In the genomic region with DNA sequence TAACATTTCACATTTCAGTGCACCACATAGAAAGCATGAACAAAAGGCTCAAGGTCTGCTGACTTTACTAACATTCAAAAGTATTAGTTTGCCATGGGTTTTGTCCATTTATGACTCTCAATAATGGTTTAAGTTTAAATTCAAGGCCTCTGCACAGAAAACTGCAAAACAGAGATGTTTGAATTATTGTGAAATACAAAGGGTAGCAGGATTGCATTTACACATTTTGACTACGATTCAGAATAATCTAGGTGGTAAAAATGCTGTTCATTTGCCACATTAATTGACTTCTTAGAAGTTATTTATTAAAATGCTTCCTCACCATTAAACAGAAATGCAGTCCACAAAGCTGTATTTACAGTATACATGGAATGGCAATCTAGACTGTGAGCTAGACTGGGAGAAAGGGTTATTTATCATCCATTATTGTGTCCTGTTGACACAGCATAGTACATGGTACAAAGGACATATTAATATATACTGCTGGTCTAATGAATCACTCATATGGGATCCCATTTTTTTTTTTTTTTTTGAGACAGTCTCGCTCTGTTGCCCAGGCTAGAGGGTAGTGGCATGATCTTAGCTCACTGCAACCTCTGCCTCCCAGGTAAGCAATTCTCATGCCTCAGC, we compare ENCODE assay signal across 32 cellular contexts.
"Had no signal": no experiment of that assay in that cellular context is flagged by ENCODE, and none has a peak within 500 bp of the region (broad histone marks: within the 10 kb centered on the region; RNA-seq: fewer than 3 reads in every experiment).

No MANE protein-coding gene starts in this region.

- H3K36me3 Mint-ChIP-seq: activated naive CD4-positive, alpha-beta T cell treated with anti-CD3 and anti-CD28 coated beads, Interleukin-2, amount 50 U/mL, for 72 hours; WTC11 had no signal

- H3K27me3 Mint-ChIP-seq: activated CD4-positive, alpha-beta memory T cell treated with anti-CD3 and anti-CD28 coated beads, Interleukin-2, amount 10 ng/mL, durations not matched to agents 7 days and 5 days; activated CD4-positive, alpha-beta T cell treated with anti-CD3 and anti-CD28 coated beads, Interleukin-2, amount 10 ng/mL, durations not matched to agents 7 days and 5 days; activated naive CD8-positive, alpha-beta T cell treated with anti-CD3 and anti-CD28 coated beads, Interleukin-2, amount 10 ng/mL, durations not matched to agents 7 days and 5 days; activated T-cell treated with anti-CD3 and anti-CD28 coated beads, Interleukin-2, amount 50 U/mL, for 24 hours; brain had no signal

- H3K36me3 ChIP-seq: ascending aorta, breast epithelium, cardiac muscle cell, colonic mucosa, gastrocnemius medialis, heart left ventricle had no signal

- H3K27me3 ChIP-seq: ascending aorta, breast epithelium, cardiac muscle cell, colonic mucosa, gastrocnemius medialis, heart left ventricle had no signal

- FAIRE-seq: TTC549 had no signal

- ATAC-seq: activated naive CD4-positive, alpha-beta T cell treated with anti-CD3 and anti-CD28 coated beads, Interleukin-2, amount 50 U/mL, for 72 hours; activated T-cell treated with anti-CD3 and anti-CD28 coated beads, Interleukin-2, amount 50 U/mL, for 72 hours; esophagus mucosa; gastrocnemius medialis; heart left ventricle; WTC11 had no signal

- H3K4me1 ChIP-seq: ascending aorta, breast epithelium, colonic mucosa, gastrocnemius medialis, heart left ventricle had no signal

- DNase-seq: activated CD4-positive, alpha-beta memory T cell treated with anti-CD3 and anti-CD28 coated beads, Interleukin-2, amount 10 ng/mL, durations not matched to agents 7 days and 5 days; activated CD4-positive, alpha-beta T cell treated with anti-CD3 and anti-CD28 coated beads for 1 hour; activated CD4-positive, alpha-beta T cell treated with anti-CD3 and anti-CD28 coated beads for 4 hours; activated CD4-positive, alpha-beta T cell treated with anti-CD3 and anti-CD28 coated beads, Interleukin-2, amount 10 ng/mL, durations not matched to agents 7 days and 5 days; activated CD4-positive, alpha-beta T cell treated with anti-CD3 and anti-CD28 coated beads, Interleukin-2, amount 50 U/mL, for 4 hours; activated CD8-positive, alpha-beta memory T cell treated with anti-CD3 and anti-CD28 coated beads, Interleukin-2, amount 50 U/mL, for 48 hours; activated effector memory CD4-positive, alpha-beta T cell treated with anti-CD3 and anti-CD28 coated beads, Interleukin-2, amount 50 U/mL, for 16 hours; activated naive CD4-positive, alpha-beta T cell treated with anti-CD3 and anti-CD28 coated beads for 36 hours; activated naive CD8-positive, alpha-beta T cell treated with anti-CD3 and anti-CD28 coated beads, Interleukin-2, amount 10 ng/mL, durations not matched to agents 7 days and 5 days; activated T-cell treated with anti-CD3 and anti-CD28 coated beads for 4 hours; activated T-cell treated with anti-CD3 and anti-CD28 coated beads, Interleukin-2, amount 50 U/mL, for 24 hours; activated T-cell treated with anti-CD3 and anti-CD28 coated beads, Interleukin-2, amount 50 U/mL, for 72 hours; central memory CD4-positive, alpha-beta T cell; cerebellar nuclear complex; colonic mucosa; effector memory CD4-positive, alpha-beta T cell; endodermal cell; foreskin fibroblast; gastrocnemius medialis; glutamatergic neuron; heart left ventricle; T-helper 9 cell had no signal

- H3K4me3 ChIP-seq: ascending aorta, breast epithelium, cardiac muscle cell, colonic mucosa, gastrocnemius medialis, heart left ventricle had no signal

- H3K4me1 Mint-ChIP-seq: activated CD4-positive, alpha-beta memory T cell treated with anti-CD3 and anti-CD28 coated beads, Interleukin-2, amount 10 ng/mL, durations not matched to agents 7 days and 5 days; activated CD4-positive, alpha-beta T cell treated with anti-CD3 and anti-CD28 coated beads, Interleukin-2, amount 10 ng/mL, durations not matched to agents 7 days and 5 days; brain; endodermal cell had no signal

- H3K9me3 Mint-ChIP-seq: activated CD4-positive, alpha-beta memory T cell treated with anti-CD3 and anti-CD28 coated beads, Interleukin-2, amount 10 ng/mL, durations not matched to agents 7 days and 5 days; activated CD4-positive, alpha-beta T cell treated with anti-CD3 and anti-CD28 coated beads, Interleukin-2, amount 10 ng/mL, durations not matched to agents 7 days and 5 days; activated naive CD4-positive, alpha-beta T cell treated with anti-CD3 and anti-CD28 coated beads for 36 hours; activated naive CD4-positive, alpha-beta T cell treated with anti-CD3 and anti-CD28 coated beads, Interleukin-2, amount 50 U/mL, for 72 hours; activated naive CD8-positive, alpha-beta T cell treated with anti-CD3 and anti-CD28 coated beads, Interleukin-2, amount 10 ng/mL, durations not matched to agents 7 days and 5 days; activated T-cell treated with anti-CD3 and anti-CD28 coated beads, Interleukin-2, amount 50 U/mL, for 24 hours; activated T-cell treated with anti-CD3 and anti-CD28 coated beads, Interleukin-2, amount 50 U/mL, for 72 hours; brain; endodermal cell; T-helper 1 cell treated with Interleukin-12 subunit alpha and Interleukin-12 subunit beta and Interleukin-4 antibody, amounts not matched to agents 30 μg/mL and 1 μg/mL, for 36 hours; WTC11 had no signal

- H3K27ac ChIP-seq: ascending aorta, breast epithelium, colonic mucosa, gastrocnemius medialis, heart left ventricle, VCaP had no signal

- H3K9me3 ChIP-seq: ascending aorta, breast epithelium, colonic mucosa, gastrocnemius medialis, heart left ventricle had no signal

- H3K27ac Mint-ChIP-seq: activated CD4-positive, alpha-beta memory T cell treated with anti-CD3 and anti-CD28 coated beads, Interleukin-2, amount 10 ng/mL, durations not matched to agents 7 days and 5 days; activated CD4-positive, alpha-beta T cell treated with anti-CD3 and anti-CD28 coated beads, Interleukin-2, amount 10 ng/mL, durations not matched to agents 7 days and 5 days; activated naive CD4-positive, alpha-beta T cell treated with anti-CD3 and anti-CD28 coated beads for 36 hours; activated naive CD4-positive, alpha-beta T cell treated with anti-CD3 and anti-CD28 coated beads, Interleukin-2, amount 50 U/mL, for 72 hours; activated naive CD8-positive, alpha-beta T cell treated with anti-CD3 and anti-CD28 coated beads, Interleukin-2, amount 10 ng/mL, durations not matched to agents 7 days and 5 days; activated T-cell treated with anti-CD3 and anti-CD28 coated beads, Interleukin-2, amount 50 U/mL, for 24 hours; activated T-cell treated with anti-CD3 and anti-CD28 coated beads, Interleukin-2, amount 50 U/mL, for 72 hours; brain; endodermal cell; T-helper 1 cell treated with Interleukin-12 subunit alpha and Interleukin-12 subunit beta and Interleukin-4 antibody, amounts not matched to agents 30 μg/mL and 1 μg/mL, for 36 hours; WTC11 had no signal

- H3K4me3 Mint-ChIP-seq: activated CD4-positive, alpha-beta memory T cell treated with anti-CD3 and anti-CD28 coated beads, Interleukin-2, amount 10 ng/mL, durations not matched to agents 7 days and 5 days; activated CD4-positive, alpha-beta T cell treated with anti-CD3 and anti-CD28 coated beads, Interleukin-2, amount 10 ng/mL, durations not matched to agents 7 days and 5 days; activated naive CD4-positive, alpha-beta T cell treated with anti-CD3 and anti-CD28 coated beads for 36 hours; activated naive CD8-positive, alpha-beta T cell treated with anti-CD3 and anti-CD28 coated beads, Interleukin-2, amount 10 ng/mL, durations not matched to agents 7 days and 5 days; activated T-cell treated with anti-CD3 and anti-CD28 coated beads, Interleukin-2, amount 50 U/mL, for 24 hours; activated T-cell treated with anti-CD3 and anti-CD28 coated beads, Interleukin-2, amount 50 U/mL, for 72 hours; brain; endodermal cell; T-helper 1 cell treated with Interleukin-12 subunit alpha and Interleukin-12 subunit beta and Interleukin-4 antibody, amounts not matched to agents 30 μg/mL and 1 μg/mL, for 36 hours; WTC11 had no signal
